Comparison of ENCODE assay signal across 1 cellular context in the genomic region with DNA sequence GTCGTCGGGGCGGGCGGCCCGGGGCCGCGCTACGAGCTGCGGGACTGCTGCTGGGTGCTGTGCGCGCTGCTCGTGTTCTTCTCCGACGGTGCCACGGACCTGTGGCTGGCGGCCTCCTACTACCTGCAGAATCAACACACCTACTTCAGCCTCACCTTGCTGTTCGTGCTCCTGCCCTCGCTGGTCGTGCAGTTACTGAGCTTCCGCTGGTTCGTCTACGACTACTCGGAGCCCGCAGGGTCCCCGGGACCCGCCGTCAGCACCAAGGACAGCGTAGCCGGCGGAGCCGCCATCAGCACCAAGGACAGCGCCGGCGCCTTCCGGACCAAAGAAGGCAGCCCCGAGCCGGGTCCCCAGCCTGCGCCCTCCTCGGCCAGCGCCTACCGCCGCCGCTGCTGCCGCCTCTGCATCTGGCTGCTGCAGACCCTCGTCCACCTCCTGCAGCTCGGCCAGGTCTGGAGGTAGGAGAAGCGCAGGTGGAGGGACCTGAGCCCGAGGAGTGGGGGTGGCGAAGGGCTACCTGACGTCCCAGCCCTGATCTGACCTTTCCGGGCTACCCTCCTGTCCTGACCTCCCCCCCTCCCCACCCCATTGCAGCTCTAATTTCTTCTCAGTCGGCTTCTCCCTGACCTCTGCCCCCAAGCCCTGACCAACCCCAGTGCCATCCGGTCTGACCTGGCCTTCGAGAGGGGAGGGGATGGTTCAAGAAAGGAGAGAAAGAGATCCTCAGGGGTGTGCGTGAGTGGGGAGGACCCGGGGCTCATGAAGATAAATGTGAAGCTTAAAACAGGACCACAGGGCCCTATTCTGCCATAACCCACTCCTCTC.
TF ChIP-seq lines count a peak whose summit lies in the region.

No MANE protein-coding gene starts in this region.

TF ChIP-seq in GM23338, 12 proteins besides CTCF, POLR2A, EP300 and RAD21:
- TF ChIP-seq, protein P1, sequence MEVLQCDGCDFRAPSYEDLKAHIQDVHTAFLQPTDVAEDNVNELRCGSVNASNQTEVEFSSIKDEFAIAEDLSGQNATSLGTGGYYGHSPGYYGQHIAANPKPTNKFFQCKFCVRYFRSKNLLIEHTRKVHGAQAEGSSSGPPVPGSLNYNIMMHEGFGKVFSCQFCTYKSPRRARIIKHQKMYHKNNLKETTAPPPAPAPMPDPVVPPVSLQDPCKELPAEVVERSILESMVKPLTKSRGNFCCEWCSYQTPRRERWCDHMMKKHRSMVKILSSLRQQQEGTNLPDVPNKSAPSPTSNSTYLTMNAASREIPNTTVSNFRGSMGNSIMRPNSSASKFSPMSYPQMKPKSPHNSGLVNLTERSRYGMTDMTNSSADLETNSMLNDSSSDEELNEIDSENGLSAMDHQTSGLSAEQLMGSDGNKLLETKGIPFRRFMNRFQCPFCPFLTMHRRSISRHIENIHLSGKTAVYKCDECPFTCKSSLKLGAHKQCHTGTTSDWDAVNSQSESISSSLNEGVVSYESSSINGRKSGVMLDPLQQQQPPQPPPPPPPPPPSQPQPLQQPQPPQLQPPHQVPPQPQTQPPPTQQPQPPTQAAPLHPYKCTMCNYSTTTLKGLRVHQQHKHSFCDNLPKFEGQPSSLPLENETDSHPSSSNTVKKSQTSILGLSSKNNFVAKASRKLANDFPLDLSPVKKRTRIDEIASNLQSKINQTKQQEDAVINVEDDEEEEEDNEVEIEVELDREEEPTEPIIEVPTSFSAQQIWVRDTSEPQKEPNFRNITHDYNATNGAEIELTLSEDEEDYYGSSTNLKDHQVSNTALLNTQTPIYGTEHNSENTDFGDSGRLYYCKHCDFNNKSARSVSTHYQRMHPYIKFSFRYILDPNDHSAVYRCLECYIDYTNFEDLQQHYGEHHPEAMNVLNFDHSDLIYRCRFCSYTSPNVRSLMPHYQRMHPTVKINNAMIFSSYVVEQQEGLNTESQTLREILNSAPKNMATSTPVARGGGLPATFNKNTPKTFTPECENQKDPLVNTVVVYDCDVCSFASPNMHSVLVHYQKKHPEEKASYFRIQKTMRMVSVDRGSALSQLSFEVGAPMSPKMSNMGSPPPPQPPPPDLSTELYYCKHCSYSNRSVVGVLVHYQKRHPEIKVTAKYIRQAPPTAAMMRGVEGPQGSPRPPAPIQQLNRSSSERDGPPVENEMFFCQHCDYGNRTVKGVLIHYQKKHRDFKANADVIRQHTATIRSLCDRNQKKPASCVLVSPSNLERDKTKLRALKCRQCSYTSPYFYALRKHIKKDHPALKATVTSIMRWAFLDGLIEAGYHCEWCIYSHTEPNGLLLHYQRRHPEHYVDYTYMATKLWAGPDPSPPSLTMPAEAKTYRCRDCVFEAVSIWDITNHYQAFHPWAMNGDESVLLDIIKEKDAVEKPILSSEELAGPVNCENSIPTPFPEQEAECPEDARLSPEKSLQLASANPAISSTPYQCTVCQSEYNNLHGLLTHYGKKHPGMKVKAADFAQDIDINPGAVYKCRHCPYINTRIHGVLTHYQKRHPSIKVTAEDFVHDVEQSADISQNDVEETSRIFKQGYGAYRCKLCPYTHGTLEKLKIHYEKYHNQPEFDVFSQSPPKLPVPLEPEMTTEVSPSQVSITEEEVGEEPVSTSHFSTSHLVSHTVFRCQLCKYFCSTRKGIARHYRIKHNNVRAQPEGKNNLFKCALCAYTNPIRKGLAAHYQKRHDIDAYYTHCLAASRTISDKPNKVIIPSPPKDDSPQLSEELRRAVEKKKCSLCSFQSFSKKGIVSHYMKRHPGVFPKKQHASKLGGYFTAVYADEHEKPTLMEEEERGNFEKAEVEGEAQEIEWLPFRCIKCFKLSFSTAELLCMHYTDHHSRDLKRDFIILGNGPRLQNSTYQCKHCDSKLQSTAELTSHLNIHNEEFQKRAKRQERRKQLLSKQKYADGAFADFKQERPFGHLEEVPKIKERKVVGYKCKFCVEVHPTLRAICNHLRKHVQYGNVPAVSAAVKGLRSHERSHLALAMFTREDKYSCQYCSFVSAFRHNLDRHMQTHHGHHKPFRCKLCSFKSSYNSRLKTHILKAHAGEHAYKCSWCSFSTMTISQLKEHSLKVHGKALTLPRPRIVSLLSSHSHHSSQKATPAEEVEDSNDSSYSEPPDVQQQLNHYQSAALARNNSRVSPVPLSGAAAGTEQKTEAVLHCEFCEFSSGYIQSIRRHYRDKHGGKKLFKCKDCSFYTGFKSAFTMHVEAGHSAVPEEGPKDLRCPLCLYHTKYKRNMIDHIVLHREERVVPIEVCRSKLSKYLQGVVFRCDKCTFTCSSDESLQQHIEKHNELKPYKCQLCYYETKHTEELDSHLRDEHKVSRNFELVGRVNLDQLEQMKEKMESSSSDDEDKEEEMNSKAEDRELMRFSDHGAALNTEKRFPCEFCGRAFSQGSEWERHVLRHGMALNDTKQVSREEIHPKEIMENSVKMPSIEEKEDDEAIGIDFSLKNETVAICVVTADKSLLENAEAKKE (CRISPR knock-in tag; IDR thresholded peaks at IDR 0.05), result no peak
- TF ChIP-seq ZNF331 (CRISPR knock-in tag; IDR thresholded peaks at IDR 0.05; ENCODE audit: low read depth), result peak; percentile 53; the same call in 1 of the 2 replicates
- TF ChIP-seq, protein P2, sequence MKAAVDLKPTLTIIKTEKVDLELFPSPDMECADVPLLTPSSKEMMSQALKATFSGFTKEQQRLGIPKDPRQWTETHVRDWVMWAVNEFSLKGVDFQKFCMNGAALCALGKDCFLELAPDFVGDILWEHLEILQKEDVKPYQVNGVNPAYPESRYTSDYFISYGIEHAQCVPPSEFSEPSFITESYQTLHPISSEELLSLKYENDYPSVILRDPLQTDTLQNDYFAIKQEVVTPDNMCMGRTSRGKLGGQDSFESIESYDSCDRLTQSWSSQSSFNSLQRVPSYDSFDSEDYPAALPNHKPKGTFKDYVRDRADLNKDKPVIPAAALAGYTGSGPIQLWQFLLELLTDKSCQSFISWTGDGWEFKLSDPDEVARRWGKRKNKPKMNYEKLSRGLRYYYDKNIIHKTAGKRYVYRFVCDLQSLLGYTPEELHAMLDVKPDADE (IDR thresholded peaks at IDR 0.05), result peak; percentile 80; the same call in 1 of the 2 replicates
- TF ChIP-seq, protein P3, sequence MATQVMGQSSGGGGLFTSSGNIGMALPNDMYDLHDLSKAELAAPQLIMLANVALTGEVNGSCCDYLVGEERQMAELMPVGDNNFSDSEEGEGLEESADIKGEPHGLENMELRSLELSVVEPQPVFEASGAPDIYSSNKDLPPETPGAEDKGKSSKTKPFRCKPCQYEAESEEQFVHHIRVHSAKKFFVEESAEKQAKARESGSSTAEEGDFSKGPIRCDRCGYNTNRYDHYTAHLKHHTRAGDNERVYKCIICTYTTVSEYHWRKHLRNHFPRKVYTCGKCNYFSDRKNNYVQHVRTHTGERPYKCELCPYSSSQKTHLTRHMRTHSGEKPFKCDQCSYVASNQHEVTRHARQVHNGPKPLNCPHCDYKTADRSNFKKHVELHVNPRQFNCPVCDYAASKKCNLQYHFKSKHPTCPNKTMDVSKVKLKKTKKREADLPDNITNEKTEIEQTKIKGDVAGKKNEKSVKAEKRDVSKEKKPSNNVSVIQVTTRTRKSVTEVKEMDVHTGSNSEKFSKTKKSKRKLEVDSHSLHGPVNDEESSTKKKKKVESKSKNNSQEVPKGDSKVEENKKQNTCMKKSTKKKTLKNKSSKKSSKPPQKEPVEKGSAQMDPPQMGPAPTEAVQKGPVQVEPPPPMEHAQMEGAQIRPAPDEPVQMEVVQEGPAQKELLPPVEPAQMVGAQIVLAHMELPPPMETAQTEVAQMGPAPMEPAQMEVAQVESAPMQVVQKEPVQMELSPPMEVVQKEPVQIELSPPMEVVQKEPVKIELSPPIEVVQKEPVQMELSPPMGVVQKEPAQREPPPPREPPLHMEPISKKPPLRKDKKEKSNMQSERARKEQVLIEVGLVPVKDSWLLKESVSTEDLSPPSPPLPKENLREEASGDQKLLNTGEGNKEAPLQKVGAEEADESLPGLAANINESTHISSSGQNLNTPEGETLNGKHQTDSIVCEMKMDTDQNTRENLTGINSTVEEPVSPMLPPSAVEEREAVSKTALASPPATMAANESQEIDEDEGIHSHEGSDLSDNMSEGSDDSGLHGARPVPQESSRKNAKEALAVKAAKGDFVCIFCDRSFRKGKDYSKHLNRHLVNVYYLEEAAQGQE (IDR thresholded peaks at IDR 0.05; ENCODE audit: unreplicated experiment), result peak; percentile 100
- no peak for TF ChIP-seq EZH2phosphoT487 (IDR thresholded peaks at IDR 0.05; ENCODE audit: unreplicated experiment)
- TF ChIP-seq CREB1 (CRISPR knock-in tag; IDR thresholded peaks at IDR 0.05; ENCODE audit: low read depth), result peak; percentile 75
- TF ChIP-seq ZNF114 (CRISPR knock-in tag; IDR thresholded peaks at IDR 0.05), result peak; percentile 98
